In genomic region chr10:104209575-104210198, GRCh38 we compare ENCODE assay signal across 8 cellular contexts. TPM values are rescaled to one million over a fixed set of nuclear protein-coding genes. Genes with fewer than 3 reads are reported as not detected.
A peak's percentile ranks its signal among the peaks of the same experiment; 100 is the strongest.
DNase-seq lines count a peak whose midpoint lies in the region; ATAC-seq and TF ChIP-seq lines count a peak whose summit lies in the region.

No MANE protein-coding gene starts in this region.

- no peak overlapping the region for H3K4me3 Mint-ChIP-seq in activated CD4-positive, alpha-beta memory T cell treated with anti-CD3 and anti-CD28 coated beads, Interleukin-2, amount 10 ng/mL, durations not matched to agents 7 days and 5 days
- H3K4me3 Mint-ChIP-seq in osteocyte (ENCODE audit: unreplicated experiment) = no peak overlapping the region

- POLR2A ChIA-PET in activated CD4-positive, alpha-beta memory T cell treated with anti-CD3 and anti-CD28 coated beads, Interleukin-2, amount 10 ng/mL, durations not matched to agents 7 days and 5 days (lab: Charles Lee) = no interaction called here

- peak; percentile 62 for TF ChIP-seq CTCF in GM12873 (IDR thresholded peaks at IDR 0.05; ENCODE audit: insufficient read depth, low read depth, low read length, missing control alignments)
- peak; percentile 65 for TF ChIP-seq CTCF in fibroblast of villous mesenchyme (IDR thresholded peaks at IDR 0.05; ENCODE audit: insufficient read depth, low read depth, low read length)
- TF ChIP-seq CTCF in osteocyte (IDR thresholded peaks at IDR 0.05) = peak; percentile 73

- no peaks in the 10 kb centered on the region for H3K4me1 Mint-ChIP-seq in activated CD4-positive, alpha-beta memory T cell treated with anti-CD3 and anti-CD28 coated beads, Interleukin-2, amount 10 ng/mL, durations not matched to agents 7 days and 5 days
- no peaks in the 10 kb centered on the region for H3K4me1 Mint-ChIP-seq in osteocyte (ENCODE audit: unreplicated experiment)

- ATAC-seq in HG03378 (IDR thresholded peaks at IDR 0.05; ENCODE audit: unreplicated experiment) = no peak

- DNase-seq in AG08396 (ENCODE audit: low spot score) (peak; percentile 46), NCI-H2196 (lab: John Stamatoyannopoulos, UW; ENCODE audit: unreplicated experiment) (peak; percentile 33), fibroblast of villous mesenchyme (ENCODE audit: low read depth) (peak; percentile 45), osteocyte (ENCODE audit: extremely low spot score, unreplicated experiment) (no peak), NCI-H1048 (lab: John Stamatoyannopoulos, UW) (no peak)
- peak; percentile 38 for DNase-seq in activated CD4-positive, alpha-beta memory T cell treated with anti-CD3 and anti-CD28 coated beads, Interleukin-2, amount 10 ng/mL, durations not matched to agents 7 days and 5 days

- H3K27me3 Mint-ChIP-seq in activated CD4-positive, alpha-beta memory T cell treated with anti-CD3 and anti-CD28 coated beads, Interleukin-2, amount 10 ng/mL, durations not matched to agents 7 days and 5 days = peaks cover 35% of the 10 kb centered on the region
- peaks cover 69% of the 10 kb centered on the region for H3K27me3 Mint-ChIP-seq in osteocyte (ENCODE audit: unreplicated experiment)

- H3K36me3 Mint-ChIP-seq in activated CD4-positive, alpha-beta memory T cell treated with anti-CD3 and anti-CD28 coated beads, Interleukin-2, amount 10 ng/mL, durations not matched to agents 7 days and 5 days (ENCODE audit: low read depth) = no peaks in the 10 kb centered on the region
- no peaks in the 10 kb centered on the region for H3K36me3 Mint-ChIP-seq in osteocyte (ENCODE audit: unreplicated experiment)

- H3K4me3 ChIP-seq in fibroblast of villous mesenchyme (ENCODE audit: low read depth, low read length) = no peak overlapping the region

- H3K27ac Mint-ChIP-seq in activated CD4-positive, alpha-beta memory T cell treated with anti-CD3 and anti-CD28 coated beads, Interleukin-2, amount 10 ng/mL, durations not matched to agents 7 days and 5 days = no peak overlapping the region
- H3K27ac Mint-ChIP-seq in osteocyte (ENCODE audit: unreplicated experiment) = no peak overlapping the region

- CTCF ChIA-PET in activated CD4-positive, alpha-beta memory T cell treated with anti-CD3 and anti-CD28 coated beads, Interleukin-2, amount 10 ng/mL, durations not matched to agents 7 days and 5 days (lab: Charles Lee) = interaction anchor here (0.9 to 1.1 kb wide), 2 partner anchors 319 to 322 kb away, joined by 3 to 5 read pairs; no protein-coding TSS in a partner anchor

- H3K9me3 Mint-ChIP-seq in activated CD4-positive, alpha-beta memory T cell treated with anti-CD3 and anti-CD28 coated beads, Interleukin-2, amount 10 ng/mL, durations not matched to agents 7 days and 5 days = no peaks in the 10 kb centered on the region
- no peaks in the 10 kb centered on the region for H3K9me3 Mint-ChIP-seq in osteocyte (ENCODE audit: unreplicated experiment)

RNA-seq across cellular contexts. Expression of gene CFAP43, which starts 22.5 kb away (rescaled TPM):
- total RNA-seq in activated CD4-positive, alpha-beta memory T cell treated with anti-CD3 and anti-CD28 coated beads, Interleukin-2, amount 10 ng/mL, durations not matched to agents 7 days and 5 days = under 1 TPM; 0.18 to 0.25 TPM
- total RNA-seq in fibroblast of villous mesenchyme (under 0.01 TPM in 1 of 2 replicates, not detected in the other), osteocyte (0.13 TPM in 1 of 2 replicates, not detected in the other)

RNA-seq across cellular contexts. Expression of gene GSTO1, which starts 45.0 kb away (rescaled TPM):
- total RNA-seq in activated CD4-positive, alpha-beta memory T cell treated with anti-CD3 and anti-CD28 coated beads, Interleukin-2, amount 10 ng/mL, durations not matched to agents 7 days and 5 days = 100 to 1,000 TPM; 139 to 142 TPM
- total RNA-seq in fibroblast of villous mesenchyme (156 and 175 TPM in 2 replicates), osteocyte (71.8 and 77.4 TPM in 2 replicates)

RNA-seq across cellular contexts. Expression of gene GSTO2, which starts 59.3 kb away (rescaled TPM):
- total RNA-seq in activated CD4-positive, alpha-beta memory T cell treated with anti-CD3 and anti-CD28 coated beads, Interleukin-2, amount 10 ng/mL, durations not matched to agents 7 days and 5 days = 1 to 10 TPM in 1 of 2 experiments, under 1 TPM in 1; 0.88 to 1.8 TPM
- 1.9 and 2.2 TPM in 2 replicates for total RNA-seq in fibroblast of villous mesenchyme
- 0.31 and 0.54 TPM in 2 replicates for total RNA-seq in osteocyte

Comparison
In these comparisons a context has a peak if more than half of its experiments do, and no peak if none do; other contexts are left out.
1. DNase-seq: peak in AG08396 (single experiment), NCI-H2196 (single experiment), activated CD4-positive, alpha-beta memory T cell treated with anti-CD3 and anti-CD28 coated beads, Interleukin-2, amount 10 ng/mL, durations not matched to agents 7 days and 5 days (single experiment) and fibroblast of villous mesenchyme (single experiment); none in osteocyte (single experiment) and NCI-H1048 (single experiment).
2. Peak in every context shown above with its lines, with median percentiles within 50 percentile points of each other: CTCF ChIP-seq.